ENCODE assay signal across 8 cellular contexts in genomic region chr1:6385673-6386191, GRCh38. TPM values are rescaled to one million over a fixed set of nuclear protein-coding genes. Genes with fewer than 3 reads are reported as not detected.
A peak's percentile ranks its signal among the peaks of the same experiment; 100 is the strongest.
DNase-seq lines count a peak whose midpoint lies in the region; ATAC-seq and TF ChIP-seq lines count a peak whose summit lies in the region.

No MANE protein-coding gene starts in this region.

- DNase-seq in COLO668 (lab: John Stamatoyannopoulos, UW; ENCODE audit: unreplicated experiment) (peak; percentile 97), NCI-H510A treated with DMSO at 0.1 percent for 48 hours (lab: John Stamatoyannopoulos, UW) (peak; percentile 97), epithelial cell of esophagus (ENCODE audit: low read depth) (peak; percentile 97), mucosa of gallbladder (ENCODE audit: low spot score) (peak; percentile 41), NOMO-1 (lab: John Stamatoyannopoulos, UW; ENCODE audit: unreplicated experiment in 2 of 2) (no peak)

- ATAC-seq in HG03457 (IDR thresholded peaks at IDR 0.05; ENCODE audit: unreplicated experiment), result no peak
- ATAC-seq in HG02678 (IDR thresholded peaks at IDR 0.05; ENCODE audit: unreplicated experiment), result no peak
- no peak for ATAC-seq in HG03342 (IDR thresholded peaks at IDR 0.05; ENCODE audit: unreplicated experiment)

- peak overlapping the region; percentile 41 for H3K4me3 ChIP-seq in epithelial cell of esophagus (ENCODE audit: low read length)

- TF ChIP-seq CTCF in epithelial cell of esophagus (IDR thresholded peaks at IDR 0.05; ENCODE audit: insufficient read depth, low read depth, low read length, missing control alignments), result no peak

RNA-seq across cellular contexts. Expression of gene ACOT7, which starts 7.8 kb away (rescaled TPM):
- 21.4 TPM for total RNA-seq in mucosa of gallbladder

RNA-seq across cellular contexts. Expression of gene HES2, which starts 34.0 kb away (rescaled TPM):
- total RNA-seq in mucosa of gallbladder, result 0.09 TPM

RNA-seq across cellular contexts. Expression of gene ESPN, which starts 38.8 kb away (rescaled TPM):
- total RNA-seq in mucosa of gallbladder, result 3.1 TPM

Comparison
In these comparisons a context has a peak if more than half of its experiments do, and no peak if none do; other contexts are left out.
1. DNase-seq: peak in COLO668 (single experiment), NCI-H510A treated with DMSO at 0.1 percent for 48 hours (single experiment), epithelial cell of esophagus (single experiment) and mucosa of gallbladder (single experiment); none in NOMO-1 (0 of 2).